Comparison of ENCODE assay signal across 26 cellular contexts in the genomic region with DNA sequence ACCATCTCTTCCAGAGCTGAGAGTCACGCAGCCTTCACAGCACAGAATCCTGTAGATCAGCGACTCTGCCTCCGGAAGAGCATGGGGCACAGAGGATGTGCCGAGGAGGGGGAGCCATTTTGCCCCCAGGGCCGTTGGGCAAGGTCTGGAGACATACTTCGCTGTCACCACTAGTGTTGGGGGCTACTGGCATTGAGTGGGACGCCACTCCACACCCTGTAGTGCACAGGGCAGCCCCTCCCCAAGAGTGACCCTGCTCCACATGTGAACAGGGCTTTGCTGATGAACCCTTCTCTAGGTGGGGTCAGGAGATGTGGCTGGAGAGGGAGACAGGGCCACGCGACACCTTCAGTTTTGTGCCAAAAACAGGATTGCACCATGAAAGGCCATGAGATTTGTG. TPM values are rescaled to one million over a fixed set of nuclear protein-coding genes. Genes with fewer than 3 reads are reported as not detected.
"Had no signal": no experiment of that assay in that cellular context is flagged by ENCODE, and none has a peak within 500 bp of the region (broad histone marks: within the 10 kb centered on the region; RNA-seq: fewer than 3 reads in every experiment).

No MANE protein-coding gene starts in this region.

- H3K4me1 ChIP-seq: right atrium auricular region, tibial nerve, uterus had no signal

- H3K36me3 Mint-ChIP-seq: type B pancreatic cell had no signal

- H3K4me3 Mint-ChIP-seq: immature natural killer cell; naive thymus-derived CD8-positive, alpha-beta T cell; nephron; neural crest cell; stimulated activated memory B cell treated with anti-CD40 and anti-IgM and Interleukin-4, amounts not matched to agents 10 μg/mL and 1 μg/mL and 100 μg/mL, for 72 hours; stimulated activated naive CD8-positive, alpha-beta T cell treated with anti-CD3 and anti-CD28 coated beads, Interleukin-15, amount 100 ng/mL, for 72 hours; type B pancreatic cell had no signal

- DNase-seq: hypothalamus; immature natural killer cell; kidney; left colon; left lung; naive thymus-derived CD8-positive, alpha-beta T cell; occipital lobe; ovary; small intestine; spleen; stimulated activated CD4-positive, alpha-beta T cell treated with anti-CD3 and anti-CD28 coated beads, Interleukin-4, amount 100 ng/mL, for 4 hours; stimulated activated CD8-positive, alpha-beta memory T cell treated with anti-CD3 and anti-CD28 coated beads, Interleukin-4, amount 100 ng/mL, for 48 hours; stimulated activated naive CD4-positive, alpha-beta T cell treated with Interleukin-2 at 50 U/mL for 16 hours; stimulated activated naive CD8-positive, alpha-beta T cell treated with anti-CD3 and anti-CD28 coated beads, Interleukin-15, amount 100 ng/mL, for 72 hours; substantia nigra; uterus had no signal

- H3K36me3 ChIP-seq: left lung, ovary, right atrium auricular region, spleen, tibial nerve, uterus had no signal

- H3K27me3 ChIP-seq: ovary, uterus had no signal

- H3K9me3 Mint-ChIP-seq: immature natural killer cell; nephron; stimulated activated memory B cell treated with anti-CD40 and anti-IgM and Interleukin-4, amounts not matched to agents 10 μg/mL and 1 μg/mL and 100 μg/mL, for 72 hours; stimulated activated naive CD8-positive, alpha-beta T cell treated with anti-CD3 and anti-CD28 coated beads, Interleukin-15, amount 100 ng/mL, for 72 hours; type B pancreatic cell had no signal

- H3K9me3 ChIP-seq: left lung, ovary, right atrium auricular region, spleen, tibial nerve, uterus had no signal

- H3K27ac ChIP-seq: left lung, ovary, right atrium auricular region, tibial nerve, uterus had no signal

- H3K27ac Mint-ChIP-seq: naive thymus-derived CD8-positive, alpha-beta T cell; nephron; progenitor cell of endocrine pancreas; stimulated activated memory B cell treated with anti-CD40 and anti-IgM and Interleukin-4, amounts not matched to agents 10 μg/mL and 1 μg/mL and 100 μg/mL, for 72 hours; stimulated activated naive CD8-positive, alpha-beta T cell treated with anti-CD3 and anti-CD28 coated beads, Interleukin-15, amount 100 ng/mL, for 72 hours; type B pancreatic cell had no signal

- H3K4me3 ChIP-seq: left lung, lung, ovary, right atrium auricular region, spleen, tibial nerve, uterus had no signal

RNA-seq across cellular contexts. Expression of gene GLT1D1, which starts 6.0 kb away (rescaled TPM):
- total RNA-seq: left colon; naive thymus-derived CD8-positive, alpha-beta T cell; pulmonary artery endothelial cell; renal cortical epithelial cell had no signal
- polyA plus RNA-seq: naive thymus-derived CD8-positive, alpha-beta T cell had no signal
